Comparison of ENCODE assay signal across 3 cellular contexts in genomic region chr5:157496847-157497246, GRCh38.
TF ChIP-seq lines count a peak whose summit lies in the region.

No MANE protein-coding gene starts in this region.

TF ChIP-seq in IMR-90, 13 proteins besides CTCF, POLR2A, EP300 and RAD21:
- no peak for TF ChIP-seq CHD1 (IDR thresholded peaks at IDR 0.05; ENCODE audit: low read depth, low read length)

TF ChIP-seq in HepG2, 621 proteins besides CTCF, POLR2A, EP300 and RAD21:
- no peak for TF ChIP-seq BCL6 (CRISPR knock-in tag; IDR thresholded peaks at IDR 0.05)

TF ChIP-seq in SK-N-SH, 30 proteins besides CTCF, POLR2A, EP300 and RAD21:
- TF ChIP-seq RXRA (IDR thresholded peaks at IDR 0.05; ENCODE audit: borderline replicate concordance, low read depth) (no peak), SMC3 (IDR thresholded peaks at IDR 0.05; ENCODE audit: low read depth, low read length) (no peak), TAF1 (IDR thresholded peaks at IDR 0.05; ENCODE audit: borderline replicate concordance, low read depth, low read length) (no peak), MEF2A (IDR thresholded peaks at IDR 0.05; ENCODE audit: borderline replicate concordance, low read depth) (no peak), RCOR1 (IDR thresholded peaks at IDR 0.05; ENCODE audit: low read length) (no peak), FOSL2 (IDR thresholded peaks at IDR 0.05; ENCODE audit: borderline replicate concordance, low read depth) (no peak), MXI1 (IDR thresholded peaks at IDR 0.05; ENCODE audit: low read depth, low read length) (no peak), RFX5 (IDR thresholded peaks at IDR 0.05; ENCODE audit: low read length) (no peak), PBX3 (IDR thresholded peaks at IDR 0.05) (no peak), NRF1 (IDR thresholded peaks at IDR 0.05; ENCODE audit: low read depth, low read length) (no peak)
